Comparison of ENCODE assay signal across 13 cellular contexts in the genomic region with DNA sequence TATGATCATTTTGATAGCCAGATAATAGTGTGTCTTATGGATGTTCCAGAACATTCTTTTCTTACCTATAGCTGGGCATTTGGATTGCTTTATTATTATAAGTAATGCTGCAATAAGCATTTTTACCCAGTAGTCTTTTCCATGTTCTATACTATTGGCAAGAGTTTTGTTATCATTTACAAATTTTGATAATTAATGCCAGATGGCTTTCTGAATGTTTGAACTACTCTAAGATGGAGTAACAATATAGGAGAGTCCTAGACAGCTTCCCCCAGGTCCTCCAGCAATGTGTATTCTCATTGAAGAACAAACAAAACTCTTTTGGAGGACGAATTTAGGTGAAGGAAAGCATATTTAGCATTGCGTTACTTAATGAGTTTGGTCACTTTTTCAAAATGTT.
DNase-seq lines count a peak whose midpoint lies in the region; ATAC-seq and TF ChIP-seq lines count a peak whose summit lies in the region.
"Had no signal": no experiment of that assay in that cellular context is flagged by ENCODE, and none has a peak within 500 bp of the region (broad histone marks: within the 10 kb centered on the region; RNA-seq: fewer than 3 reads in every experiment).

No MANE protein-coding gene starts in this region.

- WGBS in GM23248 (ENCODE audit: low coverage in 1 of 2, low lambda C conversion rate in 2 of 2, missing lambda C conversion rate in 2 of 2), 2 experiments, result 74 to 83% methylated on average over 2 of the region's 2 CpGs

- DNase-seq in AG10803 (ENCODE audit: low read depth) (peak; percentile 25), GM23248 (peak; percentile 10), nucleus accumbens (lab: John Stamatoyannopoulos, UW) (no peak), Peyer's patch (no peak)
- no peak for DNase-seq in naive thymus-derived CD8-positive, alpha-beta T cell
- DNase-seq in activated T-helper 2 cell treated with anti-CD3 and anti-CD28 coated beads, Interferon-gamma antibody, Interleukin-2, Interleukin-4, amounts not matched to agents 10 μg/mL and 5 μg/mL and 100 μg/mL, durations not matched to agents 14 hours and 24 hours and 36 hours (ENCODE audit: low spot score), result no peak
- DNase-seq: NCI-H1092 treated with DMSO at 0.1 percent for 48 hours, NCI-H1694, NCI-H446 treated with DMSO at 0.1 percent for 48 hours, NCI-H774 had no signal

- H3K79me2 ChIP-seq in GM23248 (ENCODE audit: insufficient read depth), result no peaks in the 10 kb centered on the region; the same call in 1 of the 2 replicates

- peaks cover 22% of the 10 kb centered on the region for H3K36me3 Mint-ChIP-seq in brain
- H3K36me3 Mint-ChIP-seq in naive thymus-derived CD8-positive, alpha-beta T cell, result peaks cover 0 to 41% (median 4%) of the 10 kb centered on the region in 3 donors
- peaks cover 32% of the 10 kb centered on the region for H3K36me3 Mint-ChIP-seq in activated T-helper 2 cell treated with anti-CD3 and anti-CD28 coated beads, Interferon-gamma antibody, Interleukin-2, Interleukin-4, amounts not matched to agents 10 μg/mL and 5 μg/mL and 100 μg/mL, durations not matched to agents 14 hours and 24 hours and 36 hours (ENCODE audit: low read depth)

- H3K9me3 ChIP-seq in GM23248 (ENCODE audit: low read depth), result no peaks in the 10 kb centered on the region
- H3K9me3 ChIP-seq in Peyer's patch, result no peaks in the 10 kb centered on the region

- H3K27me3 ChIP-seq in GM23248 (replicated peaks; ENCODE audit: insufficient read depth), result no peaks in the 10 kb centered on the region
- no peaks in the 10 kb centered on the region for H3K27me3 ChIP-seq in Peyer's patch

- no peak overlapping the region for H3K4me2 ChIP-seq in GM23248 (ENCODE audit: unreplicated experiment)

- peaks cover 18% of the 10 kb centered on the region for H3K4me1 ChIP-seq in GM23248 (ENCODE audit: insufficient read depth)
- peaks cover 0 to 4% (median 0%) of the 10 kb centered on the region in 4 donors for H3K4me1 ChIP-seq in Peyer's patch

- H3K27ac Mint-ChIP-seq in brain, result peak overlapping the region in 3 of 5 experiments; percentile 3 to 87 (median 3)
- peak overlapping the region; percentile 14 to 89 (median 70) for H3K27ac Mint-ChIP-seq in naive thymus-derived CD8-positive, alpha-beta T cell
- H3K27ac Mint-ChIP-seq in activated T-helper 2 cell treated with anti-CD3 and anti-CD28 coated beads, Interferon-gamma antibody, Interleukin-2, Interleukin-4, amounts not matched to agents 10 μg/mL and 5 μg/mL and 100 μg/mL, durations not matched to agents 14 hours and 24 hours and 36 hours, result no peak overlapping the region

- H3K36me3 ChIP-seq in GM23248 (ENCODE audit: low read depth), result no peaks in the 10 kb centered on the region
- H3K36me3 ChIP-seq in Peyer's patch, result peaks cover 0 to 7% (median 0%) of the 10 kb centered on the region in 3 donors

- H3K9me3 Mint-ChIP-seq in brain, result no peaks in the 10 kb centered on the region
- no peaks in the 10 kb centered on the region for H3K9me3 Mint-ChIP-seq in naive thymus-derived CD8-positive, alpha-beta T cell
- no peaks in the 10 kb centered on the region for H3K9me3 Mint-ChIP-seq in activated T-helper 2 cell treated with anti-CD3 and anti-CD28 coated beads, Interferon-gamma antibody, Interleukin-2, Interleukin-4, amounts not matched to agents 10 μg/mL and 5 μg/mL and 100 μg/mL, durations not matched to agents 14 hours and 24 hours and 36 hours
- H3K9me3 Mint-ChIP-seq: CD4-positive, CD25-positive, alpha-beta regulatory T cell had no signal

- TF ChIP-seq CTCF in AG10803 (conservative IDR thresholded peaks at IDR 0.05; ENCODE audit: low read length), result no peak
- no peak for TF ChIP-seq CTCF in brain (conservative IDR thresholded peaks at IDR 0.05)
- TF ChIP-seq CTCF in Peyer's patch (IDR thresholded peaks at IDR 0.05), result no peak

- TF ChIP-seq POLR2A in Peyer's patch (IDR thresholded peaks at IDR 0.05), result no peak

- H3K27me3 Mint-ChIP-seq in brain, result no peaks in the 10 kb centered on the region
- H3K27me3 Mint-ChIP-seq in naive thymus-derived CD8-positive, alpha-beta T cell, result no peaks in the 10 kb centered on the region
- no peaks in the 10 kb centered on the region for H3K27me3 Mint-ChIP-seq in activated T-helper 2 cell treated with anti-CD3 and anti-CD28 coated beads, Interferon-gamma antibody, Interleukin-2, Interleukin-4, amounts not matched to agents 10 μg/mL and 5 μg/mL and 100 μg/mL, durations not matched to agents 14 hours and 24 hours and 36 hours (ENCODE audit: low read depth)
- H3K27me3 Mint-ChIP-seq: CD4-positive, CD25-positive, alpha-beta regulatory T cell had no signal

- H3K4me3 ChIP-seq in AG10803 (ENCODE audit: low read length), result no peak overlapping the region
- no peak overlapping the region for H3K4me3 ChIP-seq in GM23248
- no peak overlapping the region for H3K4me3 ChIP-seq in Peyer's patch

- no peak overlapping the region for H2AFZ ChIP-seq in GM23248

- no peak overlapping the region for H3K9ac ChIP-seq in GM23248

- H3K27ac ChIP-seq in GM23248 (no peak overlapping the region), Peyer's patch (no peak overlapping the region)

- no peaks in the 10 kb centered on the region for H4K20me1 ChIP-seq in GM23248 (ENCODE audit: insufficient read depth)

- ATAC-seq in naive thymus-derived CD8-positive, alpha-beta T cell, result no peak
- ATAC-seq in HG02884 (IDR thresholded peaks at IDR 0.05; ENCODE audit: unreplicated experiment), result no peak

- POLR2A ChIA-PET in naive thymus-derived CD8-positive, alpha-beta T cell (lab: Charles Lee), result no interaction called here

- H3F3A ChIP-seq in GM23248 (ENCODE audit: insufficient read depth), result no peaks in the 10 kb centered on the region

- in situ Hi-C loops in GM23248 (cut with MboI), result no loop called here

- intact Hi-C loops in activated T-helper 2 cell treated with anti-CD3 and anti-CD28 coated beads, Interferon-gamma antibody, Interleukin-2, Interleukin-4, amounts not matched to agents 10 μg/mL and 5 μg/mL and 100 μg/mL, durations not matched to agents 14 hours and 24 hours and 36 hours (cut with micrococcal nuclease), result loop anchor here (1.0 kb wide), 1 partner anchor 105 kb away; no protein-coding TSS in a partner anchor

- H3K4me3 Mint-ChIP-seq in brain, result no peak overlapping the region
- peak overlapping the region in 2 of 10 donors; percentile 3 to 23 for H3K4me3 Mint-ChIP-seq in naive thymus-derived CD8-positive, alpha-beta T cell
- no peak overlapping the region for H3K4me3 Mint-ChIP-seq in activated T-helper 2 cell treated with anti-CD3 and anti-CD28 coated beads, Interferon-gamma antibody, Interleukin-2, Interleukin-4, amounts not matched to agents 10 μg/mL and 5 μg/mL and 100 μg/mL, durations not matched to agents 14 hours and 24 hours and 36 hours (ENCODE audit: low read depth)

- H3K4me1 Mint-ChIP-seq in brain, result peaks cover 61% of the 10 kb centered on the region
- peaks cover 37 to 72% (median 63%) of the 10 kb centered on the region in 4 donors for H3K4me1 Mint-ChIP-seq in naive thymus-derived CD8-positive, alpha-beta T cell
- H3K4me1 Mint-ChIP-seq in activated T-helper 2 cell treated with anti-CD3 and anti-CD28 coated beads, Interferon-gamma antibody, Interleukin-2, Interleukin-4, amounts not matched to agents 10 μg/mL and 5 μg/mL and 100 μg/mL, durations not matched to agents 14 hours and 24 hours and 36 hours (ENCODE audit: low read depth), result peaks cover 46% of the 10 kb centered on the region

- H3K9me2 ChIP-seq in GM23248 (ENCODE audit: insufficient read depth), result no peaks in the 10 kb centered on the region

Comparison
In these comparisons a context has a peak if more than half of its experiments do, and no peak if none do; other contexts are left out.
1. DNase-seq: peak in AG10803 (single experiment) and GM23248 (single experiment); none in naive thymus-derived CD8-positive, alpha-beta T cell (0 of 10), nucleus accumbens (0 of 56), Peyer's patch (0 of 3) and activated T-helper 2 cell treated with anti-CD3 and anti-CD28 coated beads, Interferon-gamma antibody, Interleukin-2, Interleukin-4, amounts not matched to agents 10 μg/mL and 5 μg/mL and 100 μg/mL, durations not matched to agents 14 hours and 24 hours and 36 hours (single experiment).